11 cellular contexts compared by ENCODE assay signal in the genomic region with DNA sequence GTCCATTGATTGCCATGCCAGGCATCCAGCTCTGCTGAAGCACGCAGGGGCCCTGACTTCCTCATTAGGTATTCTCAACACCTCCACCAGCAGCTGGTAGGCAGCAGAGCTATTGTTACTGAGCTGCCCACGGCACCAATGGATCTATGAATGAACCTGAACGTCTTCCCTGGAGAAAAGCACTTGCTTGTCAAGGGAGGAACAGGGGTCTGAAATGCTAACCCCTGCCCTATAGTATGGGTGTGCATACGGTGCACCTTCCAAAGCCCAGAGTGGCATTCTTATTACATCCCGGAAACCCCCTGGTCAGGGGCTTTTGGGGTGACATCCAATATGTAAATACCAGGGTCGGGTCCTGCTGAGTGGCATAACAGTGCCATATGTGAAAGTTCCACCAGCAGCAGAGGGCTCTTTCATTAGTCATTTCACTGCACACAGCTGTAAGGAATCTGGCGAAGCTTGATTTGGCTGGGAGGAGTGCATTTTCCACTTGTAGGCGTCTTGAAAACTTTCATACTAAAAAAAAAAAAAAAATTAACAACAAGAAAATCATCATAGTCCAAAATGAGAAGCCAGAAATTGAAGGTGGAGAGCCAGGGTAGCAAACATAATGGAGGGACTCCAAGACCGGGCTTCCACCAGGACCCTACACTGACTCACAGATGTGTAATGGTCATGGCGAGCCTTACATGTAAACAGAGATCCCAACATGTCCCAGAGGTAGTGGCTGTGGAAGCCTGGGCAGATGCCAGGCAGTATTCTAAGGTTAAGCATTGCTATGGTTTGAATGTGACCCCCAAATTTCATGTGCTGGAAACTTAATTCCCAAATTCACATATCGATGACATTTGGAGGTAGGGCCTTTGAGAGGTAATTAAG. TPM values are rescaled to one million over a fixed set of nuclear protein-coding genes. Genes with fewer than 3 reads are reported as not detected.
DNase-seq lines count a peak whose midpoint lies in the region; ATAC-seq, FAIRE-seq and TF ChIP-seq lines count a peak whose summit lies in the region.
"Had no signal": no experiment of that assay in that cellular context is flagged by ENCODE, and none has a peak within 500 bp of the region (broad histone marks: within the 10 kb centered on the region; RNA-seq: fewer than 3 reads in every experiment).

No MANE protein-coding gene starts in this region.

- H3K36me3 ChIP-seq in gastroesophageal sphincter: peaks cover 0 to 63% of the 10 kb centered on the region in 2 donors
- no peaks in the 10 kb centered on the region for H3K36me3 ChIP-seq in Karpas-422 (ENCODE audit: insufficient read depth, low read length)

- H3K27me3 ChIP-seq in gastroesophageal sphincter: no peaks in the 10 kb centered on the region
- H3K27me3 ChIP-seq in Karpas-422 (ENCODE audit: low read length): no peaks in the 10 kb centered on the region
- H3K27me3 ChIP-seq: heart left ventricle had no signal

- TF ChIP-seq CTCF in fibroblast of mammary gland (conservative IDR thresholded peaks at IDR 0.05; ENCODE audit: control insufficient read depth, insufficient read depth, low read depth, low read length) (no peak), endothelial cell (IDR thresholded peaks at IDR 0.05; ENCODE audit: unreplicated experiment) (no peak), gastroesophageal sphincter (IDR thresholded peaks at IDR 0.05) (no peak)

- H3K9me3 Mint-ChIP-seq in endothelial cell (ENCODE audit: unreplicated experiment): no peaks in the 10 kb centered on the region

- no peak overlapping the region for H3K4me2 ChIP-seq in Karpas-422 (ENCODE audit: low read depth, low read length, poor library complexity, severe bottlenecking)

- H3K9me3 ChIP-seq in gastroesophageal sphincter (no peaks in the 10 kb centered on the region), Karpas-422 (ENCODE audit: low read length) (no peaks in the 10 kb centered on the region)
- H3K9me3 ChIP-seq: heart left ventricle had no signal

- no peak overlapping the region for H3K27ac ChIP-seq in gastroesophageal sphincter
- H3K27ac ChIP-seq in Karpas-422 (ENCODE audit: low read length): no peak overlapping the region
- H3K27ac ChIP-seq: coronary artery had no signal

- TF ChIP-seq POLR2A in GM12892 (IDR thresholded peaks at IDR 0.05; ENCODE audit: low read depth, low read length) (peak; percentile 37; the same call in 1 of the 2 replicates), gastroesophageal sphincter (IDR thresholded peaks at IDR 0.05) (no peak)

- H3K4me3 Mint-ChIP-seq in endothelial cell (ENCODE audit: unreplicated experiment): no peak overlapping the region

- H3K27me3 Mint-ChIP-seq in endothelial cell (ENCODE audit: unreplicated experiment): peaks cover 1% of the 10 kb centered on the region

- no peaks in the 10 kb centered on the region for H3K79me2 ChIP-seq in Karpas-422 (ENCODE audit: low read length)

- H3K4me1 ChIP-seq in gastroesophageal sphincter: peaks cover 0 to 11% (median 0%) of the 10 kb centered on the region in 3 donors
- H3K4me1 ChIP-seq in Karpas-422 (ENCODE audit: low read length): peaks cover 29% of the 10 kb centered on the region

- no peak overlapping the region for H2AFZ ChIP-seq in Karpas-422 (ENCODE audit: low read length)

- H3K9me2 ChIP-seq in Karpas-422 (replicated peaks; ENCODE audit: insufficient read depth, low read length): no peaks in the 10 kb centered on the region

- H3K27ac Mint-ChIP-seq in endothelial cell (ENCODE audit: unreplicated experiment): no peak overlapping the region

- DNase-seq in GM12892 (ENCODE audit: insufficient read length) (no peak), fibroblast of mammary gland (ENCODE audit: low read depth) (peak; percentile 65), endothelial cell (ENCODE audit: low spot score) (no peak), Karpas-422 (no peak)
- DNase-seq: activated effector memory CD4-positive, alpha-beta T cell treated with Interleukin-2 at 50 U/mL for 16 hours; heart left ventricle had no signal

- 40 to 58% methylated on average over 1 to 6 of the region's 11 CpGs for WGBS in gastroesophageal sphincter (ENCODE audit: low coverage in 1 of 2), 2 donors

- no peak for TF ChIP-seq EP300 in gastroesophageal sphincter (IDR thresholded peaks at IDR 0.05)

- H3K9ac ChIP-seq in Karpas-422 (ENCODE audit: low read length): no peak overlapping the region

- no peaks in the 10 kb centered on the region for H3K36me3 Mint-ChIP-seq in endothelial cell (ENCODE audit: low read depth, unreplicated experiment)

- H3K4me1 Mint-ChIP-seq in endothelial cell (ENCODE audit: unreplicated experiment): peaks cover 10% of the 10 kb centered on the region

- peak; percentile 68 for FAIRE-seq in GM12892 (lab: Jason Lieb, UNC)

- H4K20me1 ChIP-seq in Karpas-422 (ENCODE audit: insufficient read depth, low read depth, low read length): no peaks in the 10 kb centered on the region

- H3K4me3 ChIP-seq in fibroblast of mammary gland (ENCODE audit: control insufficient read depth, low read depth, low read length): no peak overlapping the region
- no peak overlapping the region for H3K4me3 ChIP-seq in gastroesophageal sphincter
- H3K4me3 ChIP-seq in Karpas-422 (ENCODE audit: low read length): no peak overlapping the region
- H3K4me3 ChIP-seq: coronary artery, heart left ventricle had no signal

- ATAC-seq in GM21447 (IDR thresholded peaks at IDR 0.05; ENCODE audit: unreplicated experiment) (peak; percentile 42), HG03460 (IDR thresholded peaks at IDR 0.05; ENCODE audit: unreplicated experiment) (peak; percentile 38), gastroesophageal sphincter (no peak), HG02884 (IDR thresholded peaks at IDR 0.05; ENCODE audit: unreplicated experiment) (no peak)

RNA-seq across cellular contexts. Expression of gene PRDX6, which starts 58.8 kb away (rescaled TPM):
- polyA plus RNA-seq in GM12892 (2012; ENCODE audit: missing spikeins): 108 TPM
- total RNA-seq in endothelial cell (ENCODE audit: unreplicated experiment) (189 TPM), gastroesophageal sphincter (100 to 1,000 TPM; 332 to 411 (median 384) TPM)
- total RNA-seq in Karpas-422 (2014; rRNA removed; shearing (Covaris generic); ENCODE audit: low replicate concordance): 107 and 232 TPM in 2 replicates

Comparison
In these comparisons a context has a peak if more than half of its experiments do, and no peak if none do; other contexts are left out.
1. ATAC-seq: peak in GM21447 (single experiment) and HG03460 (single experiment); none in gastroesophageal sphincter (single experiment) and HG02884 (single experiment).